Comparison of ENCODE assay signal across 2 cellular contexts in genomic region chr5:175478008-175478383, GRCh38.
TF ChIP-seq lines count a peak whose summit lies in the region.

No MANE protein-coding gene starts in this region.

TF ChIP-seq in SK-N-SH, 30 proteins besides CTCF, POLR2A, EP300 and RAD21 (continued from another document):
- no peak for TF ChIP-seq IRF3 (IDR thresholded peaks at IDR 0.05; ENCODE audit: low read depth, low read length)
TF ChIP-seq in SK-N-SH: peak in this region for 0.

TF ChIP-seq in SK-N-SH treated with all-trans-retinoic acid at 6 μM for 48 hours, 23 proteins besides CTCF, POLR2A, EP300 and RAD21 (continued from another document):
- TF ChIP-seq POU6F1 (CRISPR knock-in tag; IDR thresholded peaks at IDR 0.05; ENCODE audit: borderline replicate concordance, low read depth) (no peak), ZFP3 (CRISPR knock-in tag; IDR thresholded peaks at IDR 0.05) (no peak), PPARA (CRISPR knock-in tag; IDR thresholded peaks at IDR 0.05; ENCODE audit: borderline replicate concordance) (no peak), ZNF565 (CRISPR knock-in tag; conservative IDR thresholded peaks at IDR 0.05; ENCODE audit: low read depth) (no peak), RARB (CRISPR knock-in tag; IDR thresholded peaks at IDR 0.05) (no peak), CSDC2 (CRISPR knock-in tag; IDR thresholded peaks at IDR 0.05) (no peak)
